Comparison of ENCODE assay signal across 10 cellular contexts in genomic region chr14:37792124-37792523, GRCh38.
"Had no signal": no experiment of that assay in that cellular context is flagged by ENCODE, and none has a peak within 500 bp of the region (broad histone marks: within the 10 kb centered on the region; RNA-seq: fewer than 3 reads in every experiment).

No MANE protein-coding gene starts in this region.

- DNase-seq: GM23248, GOT3, H7, HFFc6, IMR-90, KG1 had no signal

- ATAC-seq: HCT116, K562 had no signal

- H3K9me3 ChIP-seq: HAP-1 had no signal

- H3K36me3 ChIP-seq: HAP-1 had no signal

- H3K27ac ChIP-seq: GM23248, HL-60 had no signal

- FAIRE-seq: K562 had no signal

- H3K4me3 ChIP-seq: GM23248, HAP-1, K562 had no signal

- H3K4me1 ChIP-seq: HAP-1 had no signal
